In genomic region chr19:6754136-6754535, GRCh38 we compare ENCODE assay signal across 1 cellular context.
TF ChIP-seq lines count a peak whose summit lies in the region.

No MANE protein-coding gene starts in this region.

TF ChIP-seq in HCT116, 20 proteins besides CTCF, POLR2A, EP300 and RAD21 (continued from another document):
- TF ChIP-seq, protein P1, sequence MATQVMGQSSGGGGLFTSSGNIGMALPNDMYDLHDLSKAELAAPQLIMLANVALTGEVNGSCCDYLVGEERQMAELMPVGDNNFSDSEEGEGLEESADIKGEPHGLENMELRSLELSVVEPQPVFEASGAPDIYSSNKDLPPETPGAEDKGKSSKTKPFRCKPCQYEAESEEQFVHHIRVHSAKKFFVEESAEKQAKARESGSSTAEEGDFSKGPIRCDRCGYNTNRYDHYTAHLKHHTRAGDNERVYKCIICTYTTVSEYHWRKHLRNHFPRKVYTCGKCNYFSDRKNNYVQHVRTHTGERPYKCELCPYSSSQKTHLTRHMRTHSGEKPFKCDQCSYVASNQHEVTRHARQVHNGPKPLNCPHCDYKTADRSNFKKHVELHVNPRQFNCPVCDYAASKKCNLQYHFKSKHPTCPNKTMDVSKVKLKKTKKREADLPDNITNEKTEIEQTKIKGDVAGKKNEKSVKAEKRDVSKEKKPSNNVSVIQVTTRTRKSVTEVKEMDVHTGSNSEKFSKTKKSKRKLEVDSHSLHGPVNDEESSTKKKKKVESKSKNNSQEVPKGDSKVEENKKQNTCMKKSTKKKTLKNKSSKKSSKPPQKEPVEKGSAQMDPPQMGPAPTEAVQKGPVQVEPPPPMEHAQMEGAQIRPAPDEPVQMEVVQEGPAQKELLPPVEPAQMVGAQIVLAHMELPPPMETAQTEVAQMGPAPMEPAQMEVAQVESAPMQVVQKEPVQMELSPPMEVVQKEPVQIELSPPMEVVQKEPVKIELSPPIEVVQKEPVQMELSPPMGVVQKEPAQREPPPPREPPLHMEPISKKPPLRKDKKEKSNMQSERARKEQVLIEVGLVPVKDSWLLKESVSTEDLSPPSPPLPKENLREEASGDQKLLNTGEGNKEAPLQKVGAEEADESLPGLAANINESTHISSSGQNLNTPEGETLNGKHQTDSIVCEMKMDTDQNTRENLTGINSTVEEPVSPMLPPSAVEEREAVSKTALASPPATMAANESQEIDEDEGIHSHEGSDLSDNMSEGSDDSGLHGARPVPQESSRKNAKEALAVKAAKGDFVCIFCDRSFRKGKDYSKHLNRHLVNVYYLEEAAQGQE (IDR thresholded peaks at IDR 0.05; ENCODE audit: low read depth): no peak
- TF ChIP-seq POLR2AphosphoS5 (IDR thresholded peaks at IDR 0.05; ENCODE audit: low read depth, low read length) (no peak), ZBTB33 (IDR thresholded peaks at IDR 0.05; ENCODE audit: extremely low read depth, insufficient replicate concordance, low read length) (no peak), SP1 (IDR thresholded peaks at IDR 0.05; ENCODE audit: low read depth) (no peak), ZNF274 (IDR thresholded peaks at IDR 0.05; ENCODE audit: low read depth, low read length) (no peak), TCF7L2 (IDR thresholded peaks at IDR 0.05; ENCODE audit: borderline replicate concordance, extremely low read depth, insufficient read depth, insufficient read length) (no peak), MAX (IDR thresholded peaks at IDR 0.05) (no peak), SIN3A (IDR thresholded peaks at IDR 0.05; ENCODE audit: low read depth) (no peak), YY1 (IDR thresholded peaks at IDR 0.05; ENCODE audit: extremely low read depth, insufficient replicate concordance, low read depth, low read length) (no peak), ELF1 (IDR thresholded peaks at IDR 0.05; ENCODE audit: borderline replicate concordance, low read depth) (no peak), ZFX (IDR thresholded peaks at IDR 0.05) (no peak)
- TF ChIP-seq, protein P2, sequence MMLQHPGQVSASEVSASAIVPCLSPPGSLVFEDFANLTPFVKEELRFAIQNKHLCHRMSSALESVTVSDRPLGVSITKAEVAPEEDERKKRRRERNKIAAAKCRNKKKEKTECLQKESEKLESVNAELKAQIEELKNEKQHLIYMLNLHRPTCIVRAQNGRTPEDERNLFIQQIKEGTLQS (IDR thresholded peaks at IDR 0.05): no peak
